ENCODE assay signal across 16 cellular contexts in genomic region chr4:5478697-5479096, GRCh38.
"Had no signal": no experiment of that assay in that cellular context is flagged by ENCODE, and none has a peak within 500 bp of the region (broad histone marks: within the 10 kb centered on the region; RNA-seq: fewer than 3 reads in every experiment).

No MANE protein-coding gene starts in this region.

- H3K9me3 ChIP-seq: esophagus muscularis mucosa, lower lobe of right lung, mucosa of descending colon had no signal

- H3K27me3 ChIP-seq: esophagus muscularis mucosa, foreskin keratinocyte, gastroesophageal sphincter, heart left ventricle, left lung had no signal

- H3K4me1 ChIP-seq: esophagus muscularis mucosa, foreskin keratinocyte, gastroesophageal sphincter, heart left ventricle, left lung, lower lobe of right lung had no signal

- H3K36me3 ChIP-seq: esophagus muscularis mucosa, gastroesophageal sphincter, heart left ventricle, left lung, lower lobe of right lung had no signal

- ATAC-seq: effector memory CD8-positive, alpha-beta T cell; foreskin keratinocyte; gastroesophageal sphincter; heart left ventricle; left cardiac atrium; left lung; left ventricle myocardium superior; lower lobe of right lung; mucosa of descending colon had no signal

- H3K4me3 ChIP-seq: esophagus muscularis mucosa, gastroesophageal sphincter, heart left ventricle, left lung, lower lobe of right lung, mucosa of descending colon had no signal

- H3K27ac ChIP-seq: esophagus muscularis mucosa, foreskin keratinocyte, gastroesophageal sphincter, heart left ventricle, left lung, lower lobe of right lung had no signal

- DNase-seq: cortex of kidney; effector CD8-positive, alpha-beta T cell; effector memory CD8-positive, alpha-beta T cell; foreskin keratinocyte; heart left ventricle; hypothalamus; immature natural killer cell; left cardiac atrium; left ventricle myocardium superior; lower lobe of right lung; mammary epithelial cell; mucosa of descending colon; naive B cell had no signal
